Comparison of ENCODE assay signal across 8 cellular contexts in the genomic region with DNA sequence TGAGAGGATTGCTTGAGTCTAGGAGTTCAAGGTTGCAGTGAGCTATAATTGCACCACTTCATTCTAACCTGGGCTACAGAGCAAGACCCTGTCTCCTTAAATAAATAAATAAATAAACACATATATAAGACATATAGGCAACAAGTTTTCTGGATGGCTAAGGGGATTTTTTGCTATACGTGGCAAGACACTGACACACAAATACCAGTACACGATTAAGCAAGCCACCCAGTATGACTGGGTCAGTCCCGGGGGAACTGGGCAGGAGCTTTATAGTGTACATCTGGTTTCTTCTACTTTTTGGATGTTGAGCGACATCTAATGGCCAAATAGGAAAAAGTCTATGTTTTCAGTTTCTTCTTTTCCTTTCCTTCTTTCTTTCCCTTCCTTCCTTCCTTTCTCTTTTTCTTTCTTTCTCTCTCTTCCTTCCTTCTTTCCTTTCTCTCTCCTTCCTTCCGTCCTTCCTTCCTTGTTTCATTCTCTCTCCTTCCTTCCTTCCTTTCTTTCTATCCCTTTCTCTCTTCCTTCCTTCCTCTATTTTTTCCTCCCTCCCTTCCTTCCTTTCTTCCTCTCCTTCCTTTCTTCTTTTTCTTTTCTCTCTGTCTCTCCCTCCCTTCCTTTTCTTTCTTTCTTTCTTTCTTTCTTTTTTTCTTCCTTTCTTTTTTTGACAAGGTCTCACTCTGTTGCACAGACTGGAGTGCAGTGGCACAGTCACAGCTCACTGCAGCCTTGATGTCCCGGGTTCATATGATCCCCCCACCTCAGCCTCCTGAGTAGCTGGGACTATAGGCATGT. TPM values are rescaled to one million over a fixed set of nuclear protein-coding genes. Genes with fewer than 3 reads are reported as not detected.
DNase-seq lines count a peak whose midpoint lies in the region; ATAC-seq, FAIRE-seq and TF ChIP-seq lines count a peak whose summit lies in the region.

No MANE protein-coding gene starts in this region.

- no peaks in the 10 kb centered on the region for H3K9me1 ChIP-seq in K562 (ENCODE audit: control insufficient read depth, insufficient read depth, low read length)

- BruUV-seq in K562 (replicated peaks; lab: Mats Ljungman, UMichigan): no TSS peak

- TF ChIP-seq POLR2A in A549 (IDR thresholded peaks at IDR 0.05; ENCODE audit: low read length): no peak
- TF ChIP-seq POLR2A in K562 (conservative IDR thresholded peaks at IDR 0.05): no peak
- no peak for TF ChIP-seq POLR2A in spleen (IDR thresholded peaks at IDR 0.05)

- no peaks in the 10 kb centered on the region for H4K20me1 ChIP-seq in K562 (replicated peaks; ENCODE audit: control insufficient read depth, insufficient read depth, low read length)

- no peaks in the 10 kb centered on the region for H3K79me2 ChIP-seq in K562 (ENCODE audit: control insufficient read depth, insufficient read depth, low read length)

- POLR2A ChIA-PET in A549 (lab: Yijun Ruan, JAX) (interaction anchor here (1.2 to 1.4 kb wide), 3 partner anchors 10 to 125 kb away, joined by 3 to 20 read pairs (median 4); a partner anchor contains a TSS), HEK293 (lab: Yijun Ruan, JAX) (interaction anchor here (0.8 to 1.3 kb wide), 2 partner anchors 89 to 125 kb away, joined by 4 to 8 read pairs; a partner anchor contains a TSS), K562 (lab: Yijun Ruan, JAX) (interaction anchor here (0.5 to 1.2 kb wide), 5 partner anchors 9 to 124 kb away, joined by 3 to 4 read pairs (median 3); no protein-coding TSS in a partner anchor)

- TF ChIP-seq CTCF in A549 (IDR thresholded peaks at IDR 0.05) (peak; percentile 84), GM12872 (IDR thresholded peaks at IDR 0.05; ENCODE audit: insufficient read depth, low read depth, low read length) (peak; percentile 67), HEK293 (tag by site-specific recombination; IDR thresholded peaks at IDR 0.05) (peak; percentile 64; the same call in 1 of the 2 replicates), LNCAP (IDR thresholded peaks at IDR 0.05) (peak; percentile 59), K562 (IDR thresholded peaks at IDR 0.05 in 2 of 3, conservative IDR thresholded peaks at IDR 0.05 in 1 of 3; ENCODE audit: insufficient read depth in 2 of 3, low read depth in 1 of 3, low read length in 3 of 3) (peak; percentile 16 to 64 (median 52); a peak in 5 of 6 replicates), spleen (IDR thresholded peaks at IDR 0.05 in 8 of 11, conservative IDR thresholded peaks at IDR 0.05 in 3 of 11) (peak; percentile 7 to 88 (median 59))

- 17% methylated on average over 6 of the region's 6 CpGs for WGBS in A549 (ENCODE audit: missing lambda C conversion rate)
- 0% methylated on average over 5 of the region's 6 CpGs for WGBS in K562 (ENCODE audit: insufficient coverage, low coverage, missing lambda C conversion rate)
- 9 to 14% (median 11%) methylated on average over 6 of the region's 6 CpGs for WGBS in spleen, 5 donors

- no peaks in the 10 kb centered on the region for H3K27me3 ChIP-seq in K562 (ENCODE audit: control insufficient read depth in 2 of 2, insufficient read depth in 2 of 2, low read length in 2 of 2)
- H3K27me3 ChIP-seq in spleen (replicated peaks in 1 of 7): no peaks in the 10 kb centered on the region

- DNase-seq in A549 (ENCODE audit: low read depth in 1 of 2, low spot score in 1 of 2) (peak; percentile 63 to 66), SIG-M5 treated with dmso at 0.1 percent for 504 hours (lab: John Stamatoyannopoulos, UW; ENCODE audit: unreplicated experiment) (peak; percentile 74), K562 (ENCODE audit: extremely low read depth in 1 of 4, low spot score in 3 of 4) (peak in 2 of 4 experiments; percentile 44 to 63), iPS-NIHi11 (ENCODE audit: low spot score) (peak; percentile 60), spleen (no peak)

- ATAC-seq in A549 (peak; percentile 93 to 96), K562 (peak; percentile 94)

- CTCF ChIA-PET in A549 (lab: Yijun Ruan, JAX): interaction anchor here (0.6 to 5.9 kb wide), 40 partner anchors 9 to 261 kb away, joined by 3 to 57 read pairs (median 4); a partner anchor contains a TSS
- CTCF ChIA-PET in HEK293 (lab: Yijun Ruan, JAX): interaction anchor here (0.6 to 2.7 kb wide), 38 partner anchors 8 to 1679 kb away, joined by 3 to 21 read pairs (median 4); a partner anchor contains a TSS
- CTCF ChIA-PET in K562 (lab: Yijun Ruan, JAX; ENCODE audit: low intra/inter-chr PET ratio): interaction anchor here (0.7 to 1.6 kb wide), 3 partner anchors 13 to 90 kb away, joined by 3 to 4 read pairs (median 3); no protein-coding TSS in a partner anchor

- TF ChIP-seq EP300 in A549 (IDR thresholded peaks at IDR 0.05): no peak
- TF ChIP-seq EP300 in K562 (IDR thresholded peaks at IDR 0.05; ENCODE audit: low read length): no peak

- H3K4me3 ChIP-seq in A549 (no peak overlapping the region), HEK293 (ENCODE audit: low read depth, low read length) (no peak overlapping the region), K562 (no peak overlapping the region), spleen (no peak overlapping the region)

- no peak overlapping the region; a peak in 1 of 4 replicates for H3K9ac ChIP-seq in K562 (ENCODE audit: insufficient read depth in 1 of 2, low read depth in 2 of 2, low read length in 2 of 2)

- intact Hi-C loops in K562 (cut with micrococcal nuclease): loop anchor here (2.0 to 5.0 kb wide), 4 partner anchors 38 to 283 kb away; a partner anchor contains a TSS
- intact Hi-C loops in spleen (cut with DNase I; ENCODE audit: low total_unique reads): loop anchor here (10.0 kb wide), 2 partner anchors 70 to 130 kb away; a partner anchor contains a TSS

- H3K4me1 ChIP-seq in A549: peaks cover 33% of the 10 kb centered on the region; the same call in 2 of the 3 replicates
- H3K4me1 ChIP-seq in HEK293 (ENCODE audit: control insufficient read depth, insufficient read depth, low read length): no peaks in the 10 kb centered on the region
- H3K4me1 ChIP-seq in K562 (replicated peaks in 1 of 2; ENCODE audit: control insufficient read depth in 2 of 2, insufficient read depth in 2 of 2, low read length in 2 of 2): no peaks in the 10 kb centered on the region; a peak in 2 of 5 replicates
- peaks cover 0 to 29% (median 15%) of the 10 kb centered on the region in 6 donors for H3K4me1 ChIP-seq in spleen

- no peak for FAIRE-seq in A549 (lab: Jason Lieb, UNC)
- FAIRE-seq in K562 (lab: Jason Lieb, UNC): peak; percentile 87

- H3K9me3 ChIP-seq in A549 (no peaks in the 10 kb centered on the region), HEK293 (ENCODE audit: control insufficient read depth, insufficient read depth, low read depth, low read length) (no peaks in the 10 kb centered on the region), K562 (replicated peaks; ENCODE audit: control insufficient read depth, insufficient read depth, low read depth, low read length) (no peaks in the 10 kb centered on the region), spleen (no peaks in the 10 kb centered on the region)

- in situ Hi-C loops in K562 (cut with MboI): no loop called here

- H3K4me2 ChIP-seq in A549 (peak overlapping the region; percentile 64), K562 (ENCODE audit: insufficient read depth, low read length) (no peak overlapping the region)

- peak overlapping the region; percentile 65 to 66; a peak in 5 of 6 replicates for H3K27ac ChIP-seq in A549
- H3K27ac ChIP-seq in HEK293 (ENCODE audit: extremely low read depth, low read depth, low read length): no peak overlapping the region
- H3K27ac ChIP-seq in K562 (ENCODE audit: extremely low read depth, low read depth, low read length): no peak overlapping the region
- no peak overlapping the region for H3K27ac ChIP-seq in spleen

- no peaks in the 10 kb centered on the region for H3K36me3 ChIP-seq in HEK293 (ENCODE audit: control insufficient read depth in 2 of 2, insufficient read depth in 1 of 2, low read length in 2 of 2)
- no peaks in the 10 kb centered on the region for H3K36me3 ChIP-seq in K562 (ENCODE audit: control insufficient read depth, insufficient read depth, low read length)
- no peaks in the 10 kb centered on the region for H3K36me3 ChIP-seq in spleen

- peak overlapping the region; percentile 74 for H2AFZ ChIP-seq in K562 (ENCODE audit: low read depth, low read length)

- TF ChIP-seq RAD21 in A549 (conservative IDR thresholded peaks at IDR 0.05 in 1 of 2, IDR thresholded peaks at IDR 0.05 in 1 of 2): peak; percentile 79 to 90
- peak; percentile 68 to 81 for TF ChIP-seq RAD21 in K562 (CRISPR knock-in tag; conservative IDR thresholded peaks at IDR 0.05 in 1 of 2, IDR thresholded peaks at IDR 0.05 in 1 of 2)

RNA-seq across cellular contexts. Expression of a gene that starts 47.0 kb away (rescaled TPM):
- polyA plus RNA-seq in A549 (2011; rRNA removed) (42.6 and 53.8 TPM in 2 replicates), A549 (2017; fragmentation: RNase III; extraction: RNeasy Plus Mini Kit Qiagen cat#74134 plus additional on column Dnase treatment) (23.0 to 28.3 TPM (median 23.0 TPM) in 3 replicates), K562 (2011; rRNA removed) (48.7 and 95.5 TPM in 2 replicates), K562 (2014; fragmentation: Illumina TruSeq; extraction: Trizol) (46.4 and 47.4 TPM in 2 replicates), K562 (2014; fragmentation: Nextera tagmentation; extraction: Ambion mirVana) (10 to 100 TPM; 63.7 to 68.6 TPM), K562 (2014; rRNA removed) (32.2 and 33.8 TPM in 2 replicates), spleen (10 to 100 TPM; 18.4 to 47.5 (median 46.4) TPM)
- 23.7 and 24.1 TPM in 2 replicates for polyA plus RNA-seq in A549 (2012; cell fraction: cytosol; rRNA removed)
- 14.7 and 16.1 TPM in 2 replicates for polyA plus RNA-seq in A549 (2012; cell fraction: nucleus; rRNA removed)
- 71.8 and 88.6 TPM in 2 replicates for polyA minus RNA-seq in A549 (2011; rRNA and poly(A)+ RNA removed)
- total RNA-seq in K562 (2011; cell fraction: chromatin; rRNA removed; ENCODE audit: low replicate concordance): 37.8 and 44.9 TPM in 2 replicates
- total RNA-seq in K562 (2011; cell fraction: nucleolus; rRNA removed): 39.6 and 44.5 TPM in 2 replicates
- 42.6 and 48.0 TPM in 2 replicates for total RNA-seq in K562 (2011; cell fraction: nucleoplasm; rRNA removed)
- total RNA-seq in K562 (2014; rRNA removed) (29.1 and 34.2 TPM in 2 replicates), K562 (2014; rRNA removed; fragmentation: Illumina TruSeq; extraction: Trizol) (42.6 and 43.6 TPM in 2 replicates), K562 (2015; rRNA removed; fragmentation: Illumina TruSeq; extraction: Trizol) (38.2 and 41.0 TPM in 2 replicates), K562 (2021) (35.4 and 36.4 TPM in 2 replicates), spleen (100 to 1,000 TPM in 1 of 7 donors, 10 to 100 TPM in 6; 46.2 to 105 (median 64.2) TPM)
- 58.3 and 118 TPM in 2 replicates for polyA plus RNA-seq in K562 (2011; cell fraction: cytosol; rRNA removed)
- polyA plus RNA-seq in K562 (2011; cell fraction: nucleus; rRNA removed): 33.5 and 44.6 TPM in 2 replicates
- 41.1 and 52.0 TPM in 2 replicates for polyA plus RNA-seq in K562 (2012)
- polyA minus RNA-seq in K562 (2011; rRNA and poly(A)+ RNA removed): 90.1 and 183 TPM in 2 replicates
- polyA minus RNA-seq in K562 (2011; cell fraction: cytosol; rRNA and poly(A)+ RNA removed): 26.7 and 55.8 TPM in 2 replicates
- polyA minus RNA-seq in K562 (2011; cell fraction: nucleus; rRNA and poly(A)+ RNA removed): 19.7 and 23.4 TPM in 2 replicates

RNA-seq across cellular contexts. Expression of a gene that starts 56.2 kb away (rescaled TPM):
- polyA plus RNA-seq in A549 (2011; rRNA removed) (40.9 and 44.1 TPM in 2 replicates), A549 (2017; fragmentation: RNase III; extraction: RNeasy Plus Mini Kit Qiagen cat#74134 plus additional on column Dnase treatment) (15.0 to 17.4 TPM (median 16.0 TPM) in 3 replicates), K562 (2011; rRNA removed) (19.3 and 26.0 TPM in 2 replicates), K562 (2014; fragmentation: Illumina TruSeq; extraction: Trizol) (12.2 and 14.5 TPM in 2 replicates), K562 (2014; fragmentation: Nextera tagmentation; extraction: Ambion mirVana) (1 to 10 TPM; 4.8 to 6.7 TPM), K562 (2014; rRNA removed) (9.5 and 13.3 TPM in 2 replicates), spleen (1 to 10 TPM; 3.7 to 7.9 (median 4.5) TPM)
- 5.9 and 6.2 TPM in 2 replicates for polyA plus RNA-seq in A549 (2012; cell fraction: cytosol; rRNA removed)
- polyA plus RNA-seq in A549 (2012; cell fraction: nucleus; rRNA removed): 6.8 and 7.7 TPM in 2 replicates
- polyA minus RNA-seq in A549 (2011; rRNA and poly(A)+ RNA removed): 34.6 and 48.4 TPM in 2 replicates
- 58.3 and 148 TPM in 2 replicates for total RNA-seq in K562 (2011; cell fraction: chromatin; rRNA removed; ENCODE audit: low replicate concordance)
- 21.2 and 29.9 TPM in 2 replicates for total RNA-seq in K562 (2011; cell fraction: nucleolus; rRNA removed)
- 52.6 and 70.1 TPM in 2 replicates for total RNA-seq in K562 (2011; cell fraction: nucleoplasm; rRNA removed)
- total RNA-seq in K562 (2014; rRNA removed) (13.6 and 15.3 TPM in 2 replicates), K562 (2014; rRNA removed; fragmentation: Illumina TruSeq; extraction: Trizol) (24.4 and 26.2 TPM in 2 replicates), K562 (2015; rRNA removed; fragmentation: Illumina TruSeq; extraction: Trizol) (26.2 and 31.8 TPM in 2 replicates), K562 (2021) (13.8 and 13.9 TPM in 2 replicates), spleen (100 to 1,000 TPM in 1 of 7 donors, 10 to 100 TPM in 6; 41.0 to 106 (median 55.3) TPM)
- polyA plus RNA-seq in K562 (2011; cell fraction: cytosol; rRNA removed): 4.9 and 9.3 TPM in 2 replicates
- 16.9 and 17.1 TPM in 2 replicates for polyA plus RNA-seq in K562 (2011; cell fraction: nucleus; rRNA removed)
- polyA plus RNA-seq in K562 (2012): 8.7 and 11.1 TPM in 2 replicates
- polyA minus RNA-seq in K562 (2011; rRNA and poly(A)+ RNA removed): 63.2 and 72.7 TPM in 2 replicates
- polyA minus RNA-seq in K562 (2011; cell fraction: cytosol; rRNA and poly(A)+ RNA removed): 15.4 and 29.7 TPM in 2 replicates
- 39.0 and 62.6 TPM in 2 replicates for polyA minus RNA-seq in K562 (2011; cell fraction: nucleus; rRNA and poly(A)+ RNA removed)

Comparison
In these comparisons a context has a peak if more than half of its experiments do, and no peak if none do; other contexts are left out.
1. H3K27ac ChIP-seq: peak in A549 (2 of 2); none in HEK293 (single experiment), K562 (single experiment) and spleen (0 of 8).
2. Peak in every context shown above with its lines, with median percentiles within 50 percentile points of each other: CTCF ChIP-seq.